Comparison of ENCODE assay signal across 16 cellular contexts in genomic region chr13:75296651-75297050, GRCh38.
"Had no signal": no experiment of that assay in that cellular context is flagged by ENCODE, and none has a peak within 500 bp of the region (broad histone marks: within the 10 kb centered on the region; RNA-seq: fewer than 3 reads in every experiment).

No MANE protein-coding gene starts in this region.

- H3K36me3 Mint-ChIP-seq: memory B cell had no signal

- H3K27ac Mint-ChIP-seq: activated naive CD4-positive, alpha-beta T cell treated with anti-CD3 and anti-CD28 coated beads, Interleukin-2, amount 10 ng/mL, durations not matched to agents 7 days and 5 days; memory B cell had no signal

- H3K4me1 ChIP-seq: gastroesophageal sphincter, left ventricle myocardium inferior, testis, upper lobe of right lung had no signal

- H3K27ac ChIP-seq: brain microvascular endothelial cell, gastroesophageal sphincter, left ventricle myocardium inferior, pancreas, SK-N-MC, testis, upper lobe of right lung had no signal

- H3K4me3 ChIP-seq: gastroesophageal sphincter, left ventricle myocardium inferior, pancreas, SK-N-MC, testis, upper lobe of right lung had no signal

- ATAC-seq: gastroesophageal sphincter, pancreas, upper lobe of right lung had no signal

- H3K27me3 ChIP-seq: brain microvascular endothelial cell, gastroesophageal sphincter, pancreas, testis, upper lobe of right lung had no signal

- H3K9me3 Mint-ChIP-seq: activated naive CD4-positive, alpha-beta T cell treated with anti-CD3 and anti-CD28 coated beads, Interleukin-2, amount 10 ng/mL, durations not matched to agents 7 days and 5 days; memory B cell; neural crest cell had no signal

- DNase-seq: activated naive CD4-positive, alpha-beta T cell treated with anti-CD3 and anti-CD28 coated beads, Interleukin-2, amount 10 ng/mL, durations not matched to agents 7 days and 5 days; amygdala; brain microvascular endothelial cell; effector memory CD4-positive, alpha-beta T cell; islet precursor cell; left ventricle myocardium inferior; pancreas; stimulated activated CD4-positive, alpha-beta T cell treated with anti-CD3 and anti-CD28 coated beads, Interleukin-2, amount 100 ng/mL, for 48 hours; stimulated activated naive CD4-positive, alpha-beta T cell treated with Interleukin-2 at 50 U/mL for 16 hours; T-helper 1 cell; testis; upper lobe of right lung had no signal

- H3K9me3 ChIP-seq: gastroesophageal sphincter, left ventricle myocardium inferior, pancreas, testis, upper lobe of right lung had no signal

- H3K27me3 Mint-ChIP-seq: activated naive CD4-positive, alpha-beta T cell treated with anti-CD3 and anti-CD28 coated beads, Interleukin-2, amount 10 ng/mL, durations not matched to agents 7 days and 5 days; memory B cell had no signal

- H3K36me3 ChIP-seq: brain microvascular endothelial cell had no signal

- FAIRE-seq: pancreas had no signal

- H3K4me3 Mint-ChIP-seq: activated naive CD4-positive, alpha-beta T cell treated with anti-CD3 and anti-CD28 coated beads, Interleukin-2, amount 10 ng/mL, durations not matched to agents 7 days and 5 days; memory B cell; neural crest cell had no signal
